In the genomic region with DNA sequence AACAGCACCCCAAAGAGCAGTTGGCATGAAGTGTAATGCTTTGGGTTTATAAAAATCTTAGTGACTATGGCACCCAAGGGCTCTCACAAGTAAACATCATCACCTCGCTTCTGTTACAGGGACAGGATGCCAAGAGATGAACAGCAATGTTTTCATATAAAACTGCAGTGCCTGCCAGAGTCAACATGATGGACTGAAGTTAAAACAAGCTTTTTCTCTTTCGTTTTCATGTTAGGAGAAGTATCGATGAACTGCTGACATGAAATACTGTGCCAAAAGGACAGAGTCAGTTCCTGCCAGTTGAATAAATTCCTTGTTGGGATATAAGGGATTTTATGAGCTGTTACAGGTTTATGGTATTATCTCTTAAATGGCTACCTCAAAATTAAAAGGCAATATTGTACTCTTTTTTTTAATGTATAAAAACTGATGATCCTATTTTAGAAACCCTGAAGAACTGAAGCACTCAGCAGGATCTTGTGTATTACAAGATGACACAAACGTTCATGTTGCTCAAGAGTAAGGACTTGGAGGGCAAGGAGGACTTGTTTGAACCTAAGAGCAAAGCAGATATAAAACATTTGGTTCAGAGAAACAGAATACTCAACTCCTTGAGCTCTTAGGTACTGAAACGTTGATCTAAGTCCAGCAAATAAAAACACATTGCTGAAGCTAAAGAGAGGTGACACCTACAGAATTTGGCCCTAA, we compare ENCODE assay signal across 24 cellular contexts.
DNase-seq lines count a peak whose midpoint lies in the region; ATAC-seq, FAIRE-seq and TF ChIP-seq lines count a peak whose summit lies in the region.
"Had no signal": no experiment of that assay in that cellular context is flagged by ENCODE, and none has a peak within 500 bp of the region (broad histone marks: within the 10 kb centered on the region; RNA-seq: fewer than 3 reads in every experiment).

No MANE protein-coding gene starts in this region.

- intact Hi-C loops in left ventricle myocardium inferior (cut with micrococcal nuclease) (loop anchor here (10.0 kb wide), 1 partner anchor 89 kb away; no protein-coding TSS in a partner anchor), left ventricle myocardium superior (cut with micrococcal nuclease) (no loop called here), upper lobe of right lung (cut with DNase I) (no loop called here)

- ATAC-seq in left ventricle myocardium superior (no peak), upper lobe of right lung (no peak), omental fat pad (ENCODE audit: low FRiP score) (no peak), HG03196 (IDR thresholded peaks at IDR 0.05; ENCODE audit: unreplicated experiment) (no peak), GM19397 (IDR thresholded peaks at IDR 0.05; ENCODE audit: unreplicated experiment) (no peak)
- ATAC-seq: foreskin keratinocyte; natural killer cell treated with Interleukin-12 subunit alpha and Interleukin-12 subunit beta and Interleukin-15 and Interleukin-18, amount 100 ng/mL, for 72 hours; T-cell had no signal

- H3K27me3 ChIP-seq in left ventricle myocardium inferior (ENCODE audit: low read depth), result no peaks in the 10 kb centered on the region
- no peaks in the 10 kb centered on the region for H3K27me3 ChIP-seq in keratinocyte (ENCODE audit: control insufficient read depth, extremely low read depth, insufficient read depth, low read length)
- no peaks in the 10 kb centered on the region for H3K27me3 ChIP-seq in upper lobe of right lung
- H3K27me3 ChIP-seq: foreskin keratinocyte had no signal

- DNase-seq in left ventricle myocardium inferior (no peak), left ventricle myocardium superior (no peak), choroid plexus epithelial cell (ENCODE audit: low read depth) (peak; percentile 69), keratinocyte (ENCODE audit: low read depth, low spot score) (no peak), upper lobe of right lung (no peak), omental fat pad (ENCODE audit: low spot score) (no peak)
- DNase-seq: activated CD4-positive, alpha-beta T cell treated with anti-CD3 and anti-CD28 coated beads, Interleukin-2, amount 10 ng/mL, durations not matched to agents 24 days and 14 days; activated effector memory CD4-positive, alpha-beta T cell treated with Interleukin-2 at 50 U/mL for 16 hours; C1 segment of cervical spinal cord; central memory CD4-positive, alpha-beta T cell; effector memory CD4-positive, alpha-beta T cell; foreskin keratinocyte; H9; hippocampal formation; islet precursor cell; NCI-H187; NCI-H510A treated with DMSO at 0.1 percent for 48 hours; SHP77 treated with DMSO at 0.1 percent for 48 hours; substantia nigra; T-cell had no signal

- TF ChIP-seq CTCF in left ventricle myocardium inferior (IDR thresholded peaks at IDR 0.05; ENCODE audit: borderline replicate concordance), result no peak
- no peak for TF ChIP-seq CTCF in choroid plexus epithelial cell (conservative IDR thresholded peaks at IDR 0.05; ENCODE audit: low read depth, low read length)
- TF ChIP-seq CTCF in keratinocyte (optimal IDR thresholded peaks at IDR 0.05 in 1 of 3, IDR thresholded peaks at IDR 0.05 in 1 of 3, conservative IDR thresholded peaks at IDR 0.05 in 1 of 3; ENCODE audit: extremely low read depth in 1 of 3, insufficient read depth in 2 of 3, low read length in 3 of 3), result no peak
- no peak for TF ChIP-seq CTCF in upper lobe of right lung (IDR thresholded peaks at IDR 0.05)
- TF ChIP-seq CTCF in omental fat pad (IDR thresholded peaks at IDR 0.05), result no peak

- dilution Hi-C loops in keratinocyte (cut with MboI; ENCODE audit: extremely low pct_ligation_motif_present, low sequenced_read_pairs), result loop anchor here (25.0 kb wide), 1 partner anchor 96 kb away; no protein-coding TSS in a partner anchor

- peaks cover 13% of the 10 kb centered on the region for H3K4me1 ChIP-seq in left ventricle myocardium inferior
- H3K4me1 ChIP-seq in keratinocyte (ENCODE audit: control insufficient read depth, extremely low read depth, insufficient read depth, low read length), result no peaks in the 10 kb centered on the region
- no peaks in the 10 kb centered on the region for H3K4me1 ChIP-seq in upper lobe of right lung
- H3K4me1 ChIP-seq: foreskin keratinocyte had no signal

- H3K9me3 ChIP-seq in left ventricle myocardium inferior (replicated peaks) (no peaks in the 10 kb centered on the region), keratinocyte (ENCODE audit: control insufficient read depth, low read depth, low read length) (no peaks in the 10 kb centered on the region), upper lobe of right lung (no peaks in the 10 kb centered on the region)

- H2AFZ ChIP-seq in keratinocyte (ENCODE audit: control insufficient read depth, low read length), result no peak overlapping the region

- H3K79me2 ChIP-seq in keratinocyte (ENCODE audit: control insufficient read depth, insufficient read depth, low read length), result no peaks in the 10 kb centered on the region

- H4K20me1 ChIP-seq in keratinocyte (ENCODE audit: control insufficient read depth, extremely low read depth, insufficient read depth, low read length), result no peaks in the 10 kb centered on the region

- H3K4me2 ChIP-seq in keratinocyte (ENCODE audit: control insufficient read depth, extremely low read depth, insufficient read depth, low read depth, low read length), result no peak overlapping the region

- no peak overlapping the region for H3K4me3 ChIP-seq in left ventricle myocardium inferior
- no peak overlapping the region for H3K4me3 ChIP-seq in choroid plexus epithelial cell (ENCODE audit: low read depth, low read length)
- no peak overlapping the region for H3K4me3 ChIP-seq in keratinocyte (ENCODE audit: control insufficient read depth in 2 of 3, extremely low read depth in 1 of 3, insufficient read depth in 2 of 3, low read depth in 1 of 3, low read length in 3 of 3)
- H3K4me3 ChIP-seq in upper lobe of right lung, result no peak overlapping the region

- H3K27ac ChIP-seq in left ventricle myocardium inferior (replicated peaks) (peak overlapping the region; percentile 4), keratinocyte (ENCODE audit: control insufficient read depth, insufficient read depth, low read length) (no peak overlapping the region), upper lobe of right lung (peak overlapping the region; percentile 14)
- H3K27ac ChIP-seq: foreskin keratinocyte had no signal

- peak; percentile 41 for FAIRE-seq in keratinocyte (lab: Jason Lieb, UNC)
- FAIRE-seq: D721Med had no signal

- H3K36me3 ChIP-seq in left ventricle myocardium inferior (peaks cover 34% of the 10 kb centered on the region), keratinocyte (ENCODE audit: control insufficient read depth in 2 of 2, extremely low read depth in 1 of 2, insufficient read depth in 2 of 2, low read length in 2 of 2) (peaks cover 0 to 4% of the 10 kb centered on the region in 2 experiments), upper lobe of right lung (peaks cover 82% of the 10 kb centered on the region)

- no peak overlapping the region for H3K9ac ChIP-seq in keratinocyte (ENCODE audit: control insufficient read depth, extremely low read depth, insufficient read depth, low read length)

- no peaks in the 10 kb centered on the region for H3K9me1 ChIP-seq in keratinocyte (ENCODE audit: control insufficient read depth, extremely low read depth, insufficient read depth, low read length)
